17 cellular contexts compared by ENCODE assay signal in genomic region chr3:161254861-161255260, GRCh38. TPM values are rescaled to one million over a fixed set of nuclear protein-coding genes. Genes with fewer than 3 reads are reported as not detected.
DNase-seq lines count a peak whose midpoint lies in the region; ATAC-seq and TF ChIP-seq lines count a peak whose summit lies in the region.
"Had no signal": no experiment of that assay in that cellular context is flagged by ENCODE, and none has a peak within 500 bp of the region (broad histone marks: within the 10 kb centered on the region; RNA-seq: fewer than 3 reads in every experiment).

No MANE protein-coding gene starts in this region.

- H3K27me3 Mint-ChIP-seq in GM23338 (ENCODE audit: insufficient read depth, low read depth, poor library complexity) (no peaks in the 10 kb centered on the region), immature natural killer cell (ENCODE audit: low read depth in 3 of 3) (peaks cover 0 to 5% (median 0%) of the 10 kb centered on the region in 3 donors), progenitor cell of endocrine pancreas (no peaks in the 10 kb centered on the region)
- H3K27me3 Mint-ChIP-seq: CD4-positive, alpha-beta memory T cell had no signal

- intact Hi-C loops in psoas muscle (cut with DNase I): no loop called here
- intact Hi-C loops in stomach (cut with DNase I; ENCODE audit: low total_unique reads): no loop called here
- intact Hi-C loops in upper lobe of right lung (cut with DNase I): no loop called here

- H3K4me3 ChIP-seq in GM23338: no peak overlapping the region
- no peak overlapping the region for H3K4me3 ChIP-seq in Karpas-422 (ENCODE audit: low read length)
- no peak overlapping the region for H3K4me3 ChIP-seq in psoas muscle
- H3K4me3 ChIP-seq in stomach: no peak overlapping the region
- no peak overlapping the region for H3K4me3 ChIP-seq in upper lobe of right lung

- H3K27ac Mint-ChIP-seq in GM23338 (no peak overlapping the region), immature natural killer cell (peak overlapping the region; percentile 19 to 87 (median 76)), progenitor cell of endocrine pancreas (peak overlapping the region; percentile 13)

- no peak for TF ChIP-seq CTCF in GM23338 (conservative IDR thresholded peaks at IDR 0.05; ENCODE audit: low read depth in 2 of 2)
- TF ChIP-seq CTCF in progenitor cell of endocrine pancreas (IDR thresholded peaks at IDR 0.05; ENCODE audit: unreplicated experiment): no peak
- no peak for TF ChIP-seq CTCF in psoas muscle (IDR thresholded peaks at IDR 0.05)
- TF ChIP-seq CTCF in stomach (IDR thresholded peaks at IDR 0.05): no peak
- TF ChIP-seq CTCF in upper lobe of right lung (IDR thresholded peaks at IDR 0.05): no peak

- H3K4me3 Mint-ChIP-seq in GM23338 (no peak overlapping the region), immature natural killer cell (peak overlapping the region; percentile 48 to 75 (median 58)), progenitor cell of endocrine pancreas (ENCODE audit: low read depth) (no peak overlapping the region)
- H3K4me3 Mint-ChIP-seq: CD4-positive, alpha-beta memory T cell had no signal

- H3F3A ChIP-seq in GM23338 (replicated peaks; ENCODE audit: low read depth): no peaks in the 10 kb centered on the region

- DNase-seq in GM23338 (ENCODE audit: low spot score): no peak
- DNase-seq in Karpas-422: no peak
- DNase-seq in immature natural killer cell: peak; percentile 24 to 39 (median 32)
- no peak for DNase-seq in progenitor cell of endocrine pancreas (ENCODE audit: low spot score, unreplicated experiment)
- no peak for DNase-seq in psoas muscle
- DNase-seq in stomach: no peak
- no peak for DNase-seq in upper lobe of right lung
- DNase-seq: Caco-2; CD4-positive, alpha-beta memory T cell; GOT3; NCI-H1694 treated with DMSO at 0.1 percent for 48 hours; NCI-H345; NCI-H774; SIG-M5 had no signal

- no peak overlapping the region for H3K9ac ChIP-seq in Karpas-422 (ENCODE audit: low read length)
- H3K9ac ChIP-seq: KMS-11 had no signal

- peaks cover 41% of the 10 kb centered on the region for H3K36me3 Mint-ChIP-seq in GM23338 (ENCODE audit: low read depth)
- H3K36me3 Mint-ChIP-seq in immature natural killer cell: peaks cover 29 to 38% (median 31%) of the 10 kb centered on the region in 3 donors
- peaks cover 45% of the 10 kb centered on the region for H3K36me3 Mint-ChIP-seq in progenitor cell of endocrine pancreas (ENCODE audit: insufficient read depth)

- H3K9me2 ChIP-seq in GM23338 (ENCODE audit: insufficient read depth): no peaks in the 10 kb centered on the region
- no peaks in the 10 kb centered on the region for H3K9me2 ChIP-seq in Karpas-422 (replicated peaks; ENCODE audit: insufficient read depth, low read length)

- no peak overlapping the region for H2AFZ ChIP-seq in GM23338
- no peak overlapping the region for H2AFZ ChIP-seq in Karpas-422 (ENCODE audit: low read length)

- H4K20me1 ChIP-seq in GM23338 (replicated peaks; ENCODE audit: insufficient read depth) (no peaks in the 10 kb centered on the region), Karpas-422 (ENCODE audit: insufficient read depth, low read depth, low read length) (no peaks in the 10 kb centered on the region)

- H3K9me3 ChIP-seq in Karpas-422 (ENCODE audit: low read length) (no peaks in the 10 kb centered on the region), psoas muscle (no peaks in the 10 kb centered on the region), stomach (no peaks in the 10 kb centered on the region), upper lobe of right lung (no peaks in the 10 kb centered on the region)
- H3K9me3 ChIP-seq: Caco-2 had no signal

- no peak for TF ChIP-seq POLR2A in stomach (IDR thresholded peaks at IDR 0.05)

- ATAC-seq in GM23338: no peak
- no peak for ATAC-seq in psoas muscle
- no peak for ATAC-seq in upper lobe of right lung
- ATAC-seq: HCT116, Panc1 had no signal

- WGBS in psoas muscle, 3 donors: 85 to 97% (median 88%) methylated on average over 1 of the region's 1 CpG
- 30 to 52% (median 44%) methylated on average over 1 of the region's 1 CpG for WGBS in stomach, 5 donors

- H3K4me1 ChIP-seq in GM23338 (ENCODE audit: insufficient read depth): no peaks in the 10 kb centered on the region
- peaks cover 19% of the 10 kb centered on the region for H3K4me1 ChIP-seq in Karpas-422 (ENCODE audit: low read length)
- no peaks in the 10 kb centered on the region for H3K4me1 ChIP-seq in psoas muscle
- H3K4me1 ChIP-seq in stomach: peaks cover 0 to 26% (median 16%) of the 10 kb centered on the region in 4 donors
- no peaks in the 10 kb centered on the region for H3K4me1 ChIP-seq in upper lobe of right lung

- H3K27me3 ChIP-seq in GM23338 (ENCODE audit: insufficient read depth) (no peaks in the 10 kb centered on the region), Karpas-422 (ENCODE audit: low read length) (no peaks in the 10 kb centered on the region), psoas muscle (ENCODE audit: insufficient read depth in 3 of 3, low read length in 2 of 3) (no peaks in the 10 kb centered on the region), stomach (no peaks in the 10 kb centered on the region), upper lobe of right lung (no peaks in the 10 kb centered on the region)

- TF ChIP-seq EP300 in stomach (IDR thresholded peaks at IDR 0.05): no peak

- no peak overlapping the region for H3K4me2 ChIP-seq in GM23338
- peak overlapping the region; percentile 12 for H3K4me2 ChIP-seq in Karpas-422 (ENCODE audit: low read depth, low read length, poor library complexity, severe bottlenecking)
- H3K4me2 ChIP-seq: KMS-11 had no signal

- H3K36me3 ChIP-seq in GM23338 (ENCODE audit: insufficient read depth) (peaks cover 23% of the 10 kb centered on the region), Karpas-422 (ENCODE audit: insufficient read depth, low read length) (peaks cover 72% of the 10 kb centered on the region), psoas muscle (ENCODE audit: insufficient read depth in 1 of 2, low read depth in 1 of 2) (peaks cover 5 to 72% of the 10 kb centered on the region in 2 donors), stomach (peaks cover 25 to 75% (median 73%) of the 10 kb centered on the region in 4 donors), upper lobe of right lung (peaks cover 47% of the 10 kb centered on the region)

- H3K27ac ChIP-seq in GM23338 (ENCODE audit: low read depth) (peak overlapping the region; percentile 40; the same call in 1 of the 2 replicates), Karpas-422 (ENCODE audit: low read length) (no peak overlapping the region), psoas muscle (no peak overlapping the region), stomach (no peak overlapping the region), upper lobe of right lung (no peak overlapping the region)
- H3K27ac ChIP-seq: KMS-11 had no signal

- H3K4me1 Mint-ChIP-seq in GM23338 (no peaks in the 10 kb centered on the region), immature natural killer cell (peaks cover 25 to 30% of the 10 kb centered on the region in 2 donors), progenitor cell of endocrine pancreas (ENCODE audit: low read depth) (peaks cover 12% of the 10 kb centered on the region)

- H3K9me3 Mint-ChIP-seq in GM23338 (no peaks in the 10 kb centered on the region), immature natural killer cell (no peaks in the 10 kb centered on the region), progenitor cell of endocrine pancreas (ENCODE audit: low read depth) (peaks cover 2% of the 10 kb centered on the region)

- H3K79me2 ChIP-seq in GM23338 (replicated peaks; ENCODE audit: insufficient read depth): no peaks in the 10 kb centered on the region
- H3K79me2 ChIP-seq in Karpas-422 (ENCODE audit: low read length): peaks cover 9% of the 10 kb centered on the region

TF ChIP-seq in GM23338, 12 proteins besides CTCF, POLR2A, EP300 and RAD21 (continues in another document):
- no peak for TF ChIP-seq ETS1 (IDR thresholded peaks at IDR 0.05)

RNA-seq across cellular contexts. Expression of gene NMD3, which starts 33.8 kb away (rescaled TPM):
- total RNA-seq in GM23338 (2014; rRNA removed; shearing (Covaris generic)): 67.4 and 80.6 TPM in 2 replicates
- polyA plus RNA-seq in GM23338 (2016; fragmentation: Nextera tagmentation; extraction: Ambion mirVana) (25.1 and 27.3 TPM in 2 replicates), immature natural killer cell (10 to 100 TPM; 38.1 to 48.7 (median 41.0) TPM), psoas muscle (10 to 100 TPM; 19.1 to 30.7 (median 21.5) TPM), stomach (10 to 100 TPM; 21.3 to 48.6 (median 39.5) TPM)
- 37.4 and 71.9 TPM in 2 replicates for total RNA-seq in Karpas-422 (2014; rRNA removed; shearing (Covaris generic); ENCODE audit: low replicate concordance)
- total RNA-seq in progenitor cell of endocrine pancreas (46.6 and 48.3 TPM in 2 replicates), psoas muscle (10 to 100 TPM; 29.5 to 53.4 (median 39.6) TPM), stomach (100 to 1,000 TPM in 1 of 5 donors, 10 to 100 TPM in 4; 23.8 to 151 (median 61.6) TPM), upper lobe of right lung (40.9 TPM)

Comparison
In these comparisons a context has a peak if more than half of its experiments do, and no peak if none do; other contexts are left out.
1. DNase-seq: peak in immature natural killer cell (3 of 3); none in GM23338 (single experiment), Karpas-422 (single experiment), progenitor cell of endocrine pancreas (single experiment), psoas muscle (0 of 2), stomach (single experiment) and upper lobe of right lung (single experiment).
2. H3K4me3 Mint-ChIP-seq: peak in immature natural killer cell (5 of 5); none in GM23338 (single experiment) and progenitor cell of endocrine pancreas (single experiment).